ENCODE assay signal across 8 cellular contexts in genomic region chr7:129778770-129779601, GRCh38.
A peak's percentile ranks its signal among the peaks of the same experiment; 100 is the strongest.
DNase-seq lines count a peak whose midpoint lies in the region; ATAC-seq lines count a peak whose summit lies in the region.

No MANE protein-coding gene starts in this region.

- peaks cover 27% of the 10 kb centered on the region for H3K4me1 Mint-ChIP-seq in activated naive CD8-positive, alpha-beta T cell treated with anti-CD3 and anti-CD28 coated beads, Interleukin-2, amount 50 U/mL, for 24 hours
- H3K4me1 Mint-ChIP-seq in naive B cell: peaks cover 30 to 44% (median 31%) of the 10 kb centered on the region in 3 donors

- DNase-seq in Daoy (ENCODE audit: low read depth): peak; percentile 59
- DNase-seq in HT-29 (ENCODE audit: low spot score): peak; percentile 41
- DNase-seq in activated naive CD8-positive, alpha-beta T cell treated with anti-CD3 and anti-CD28 coated beads, Interleukin-2, amount 50 U/mL, for 24 hours: peak; percentile 15
- DNase-seq in naive B cell: no peak
- DNase-seq in SIG-M5 treated with dmso at 0.1 percent for 504 hours (lab: John Stamatoyannopoulos, UW; ENCODE audit: unreplicated experiment): no peak
- no peak for DNase-seq in stimulated activated CD4-positive, alpha-beta T cell treated with anti-CD3 and anti-CD28 coated beads, Interleukin-12 subunit alpha, Interleukin-12 subunit beta, amount 100 ng/mL, for 4 hours

- peak overlapping the region; percentile 11 for H3K4me3 Mint-ChIP-seq in activated naive CD8-positive, alpha-beta T cell treated with anti-CD3 and anti-CD28 coated beads, Interleukin-2, amount 50 U/mL, for 24 hours
- H3K4me3 Mint-ChIP-seq in naive B cell: peak overlapping the region; percentile 70 to 87 (median 74)

- H3K9me3 Mint-ChIP-seq in activated naive CD8-positive, alpha-beta T cell treated with anti-CD3 and anti-CD28 coated beads, Interleukin-2, amount 50 U/mL, for 24 hours: no peaks in the 10 kb centered on the region
- H3K9me3 Mint-ChIP-seq in naive B cell: peaks cover 0 to 5% (median 0%) of the 10 kb centered on the region in 7 donors

- ATAC-seq in activated naive CD8-positive, alpha-beta T cell treated with anti-CD3 and anti-CD28 coated beads, Interleukin-2, amount 50 U/mL, for 24 hours: no peak
- ATAC-seq in naive B cell (ENCODE audit: low read depth in 2 of 2): no peak
- ATAC-seq in HG03442 (IDR thresholded peaks at IDR 0.05; ENCODE audit: unreplicated experiment): no peak
- ATAC-seq in GM18870 (IDR thresholded peaks at IDR 0.05; ENCODE audit: unreplicated experiment): no peak

- H3K27ac Mint-ChIP-seq in activated naive CD8-positive, alpha-beta T cell treated with anti-CD3 and anti-CD28 coated beads, Interleukin-2, amount 50 U/mL, for 24 hours: no peak overlapping the region
- H3K27ac Mint-ChIP-seq in naive B cell: no peak overlapping the region

- no peaks in the 10 kb centered on the region for H3K36me3 Mint-ChIP-seq in activated naive CD8-positive, alpha-beta T cell treated with anti-CD3 and anti-CD28 coated beads, Interleukin-2, amount 50 U/mL, for 24 hours (ENCODE audit: low read depth)
- no peaks in the 10 kb centered on the region for H3K36me3 Mint-ChIP-seq in naive B cell

- H3K27me3 Mint-ChIP-seq in activated naive CD8-positive, alpha-beta T cell treated with anti-CD3 and anti-CD28 coated beads, Interleukin-2, amount 50 U/mL, for 24 hours: peaks cover 49% of the 10 kb centered on the region
- peaks cover 48 to 79% (median 62%) of the 10 kb centered on the region in 3 donors for H3K27me3 Mint-ChIP-seq in naive B cell

Comparison
In these comparisons a context has a peak if more than half of its experiments do, and no peak if none do; other contexts are left out.
1. DNase-seq: peak in Daoy (single experiment), HT-29 (single experiment) and activated naive CD8-positive, alpha-beta T cell treated with anti-CD3 and anti-CD28 coated beads, Interleukin-2, amount 50 U/mL, for 24 hours (single experiment); none in naive B cell (single experiment), SIG-M5 treated with dmso at 0.1 percent for 504 hours (single experiment) and stimulated activated CD4-positive, alpha-beta T cell treated with anti-CD3 and anti-CD28 coated beads, Interleukin-12 subunit alpha, Interleukin-12 subunit beta, amount 100 ng/mL, for 4 hours (single experiment).